In genomic region chr2:12202702-12203101, GRCh38 we compare ENCODE assay signal across 17 cellular contexts.
DNase-seq lines count a peak whose midpoint lies in the region; ATAC-seq, FAIRE-seq and TF ChIP-seq lines count a peak whose summit lies in the region.
"Had no signal": no experiment of that assay in that cellular context is flagged by ENCODE, and none has a peak within 500 bp of the region (broad histone marks: within the 10 kb centered on the region; RNA-seq: fewer than 3 reads in every experiment).

No MANE protein-coding gene starts in this region.

- POLR2A ChIA-PET in BJ (lab: Charles Lee) (interaction anchor here (0.7 kb wide), 1 partner anchor 178 kb away, joined by 5 read pairs; no protein-coding TSS in a partner anchor), K562 (lab: Yijun Ruan, JAX) (no interaction called here)
- POLR2A ChIA-PET in activated CD8-positive, alpha-beta T cell treated with anti-CD3 and anti-CD28 coated beads for 36 hours (lab: Charles Lee), result no interaction called here

- no TSS peak for BruUV-seq in K562 (replicated peaks; lab: Mats Ljungman, UMichigan)

- no peaks in the 10 kb centered on the region for H4K20me1 ChIP-seq in K562 (replicated peaks; ENCODE audit: control insufficient read depth, insufficient read depth, low read length)

- no peaks in the 10 kb centered on the region for H3K79me2 ChIP-seq in K562 (ENCODE audit: control insufficient read depth, insufficient read depth, low read length)

- H3K36me3 Mint-ChIP-seq in activated CD8-positive, alpha-beta T cell treated with anti-CD3 and anti-CD28 coated beads for 36 hours (ENCODE audit: low read depth), result peaks cover 2% of the 10 kb centered on the region

- H3K9ac ChIP-seq in K562 (ENCODE audit: insufficient read depth in 1 of 2, low read depth in 2 of 2, low read length in 2 of 2), result no peak overlapping the region

- TF ChIP-seq RAD21 in K562 (CRISPR knock-in tag; conservative IDR thresholded peaks at IDR 0.05 in 1 of 2, IDR thresholded peaks at IDR 0.05 in 1 of 2), result 0 out of 4 replicates have a peak, but pooled peaks of 1 of the 2 experiments have one; percentile 22

- H3K27ac Mint-ChIP-seq in activated CD8-positive, alpha-beta T cell treated with anti-CD3 and anti-CD28 coated beads for 36 hours, result no peak overlapping the region
- H3K27ac Mint-ChIP-seq: activated T-helper 1 cell treated with anti-CD3 and anti-CD28 coated beads, Interleukin-12 subunit alpha, Interleukin-12 subunit beta, Interleukin-2, Interleukin-4 antibody, amounts not matched to agents 30 ng/mL and 10 ng/mL and 1 ng/mL, durations not matched to agents 14 hours and 24 hours and 36 hours; natural killer cell treated with Interleukin-12 subunit alpha and Interleukin-12 subunit beta and Interleukin-15 and Interleukin-18, amount 100 ng/mL, for 72 hours had no signal

- no peak overlapping the region for H3K4me2 ChIP-seq in K562 (ENCODE audit: insufficient read depth, low read length)

- no peaks in the 10 kb centered on the region for H3K9me1 ChIP-seq in K562 (ENCODE audit: control insufficient read depth, insufficient read depth, low read length)

- no peak for ATAC-seq in K562
- ATAC-seq in left cardiac atrium, result peak; percentile 82 to 85
- ATAC-seq in activated CD8-positive, alpha-beta T cell treated with anti-CD3 and anti-CD28 coated beads for 36 hours, result no peak
- ATAC-seq: natural killer cell treated with Interleukin-12 subunit alpha and Interleukin-12 subunit beta and Interleukin-15 and Interleukin-18, amount 100 ng/mL, for 72 hours; stimulated activated naive CD8-positive, alpha-beta T cell treated with anti-CD3 and anti-CD28 coated beads, Interleukin-15, Interleukin-2, amounts not matched to agents 100 U/mL and 50 U/mL, for 24 hours; upper lobe of right lung had no signal

- peak; percentile 51 for FAIRE-seq in K562 (lab: Jason Lieb, UNC)

- H3K27ac ChIP-seq in K562 (ENCODE audit: extremely low read depth, low read depth, low read length) (no peak overlapping the region), sigmoid colon (peak overlapping the region in 1 of 4 donors; percentile 37)
- H3K27ac ChIP-seq: prostate gland, upper lobe of right lung had no signal

- no peak for TF ChIP-seq EP300 in K562 (IDR thresholded peaks at IDR 0.05; ENCODE audit: low read length)
- TF ChIP-seq EP300 in sigmoid colon (IDR thresholded peaks at IDR 0.05), result no peak

- in situ Hi-C loops in K562 (cut with MboI), result no loop called here

- H3K9me3 ChIP-seq in K562 (replicated peaks; ENCODE audit: control insufficient read depth, insufficient read depth, low read depth, low read length) (no peaks in the 10 kb centered on the region), sigmoid colon (no peaks in the 10 kb centered on the region)
- H3K9me3 ChIP-seq: Caco-2, prostate gland, upper lobe of right lung had no signal

- H3K27me3 Mint-ChIP-seq in activated CD8-positive, alpha-beta T cell treated with anti-CD3 and anti-CD28 coated beads for 36 hours, result no peaks in the 10 kb centered on the region

- DNase-seq in BJ (ENCODE audit: low read depth) (no peak), K562 (ENCODE audit: extremely low read depth in 1 of 4, low spot score in 3 of 4) (peak in 1 of 4 experiments; percentile 14), left cardiac atrium (no peak), sigmoid colon (peak; percentile 73), NOMO-1 treated with dmso at 0.1 percent for 144 hours (lab: John Stamatoyannopoulos, UW; ENCODE audit: unreplicated experiment) (no peak), GOT3 (lab: John Stamatoyannopoulos, UW) (no peak)
- no peak for DNase-seq in activated CD8-positive, alpha-beta T cell treated with anti-CD3 and anti-CD28 coated beads for 36 hours
- no peak for DNase-seq in activated CD4-positive, alpha-beta T cell treated with anti-CD3 and anti-CD28 coated beads, Interleukin-2, amount 50 U/mL, for 1 hour
- DNase-seq: Caco-2; MM.1S; NCI-H1694 treated with DMSO at 0.1 percent for 48 hours; stimulated activated naive CD8-positive, alpha-beta T cell treated with anti-CD3 and anti-CD28 coated beads, Interleukin-15, Interleukin-2, amounts not matched to agents 100 U/mL and 50 U/mL, for 24 hours; upper lobe of right lung had no signal

- no peak overlapping the region for H2AFZ ChIP-seq in K562 (ENCODE audit: low read depth, low read length)

- TF ChIP-seq CTCF in BJ (IDR thresholded peaks at IDR 0.05; ENCODE audit: insufficient read depth, low read depth, low read length), result peak; percentile 23
- no peak for TF ChIP-seq CTCF in K562 (IDR thresholded peaks at IDR 0.05 in 2 of 3, conservative IDR thresholded peaks at IDR 0.05 in 1 of 3; ENCODE audit: insufficient read depth in 2 of 3, low read depth in 1 of 3, low read length in 3 of 3)
- no peak for TF ChIP-seq CTCF in sigmoid colon (IDR thresholded peaks at IDR 0.05)
- TF ChIP-seq CTCF in activated CD8-positive, alpha-beta T cell treated with anti-CD3 and anti-CD28 coated beads for 36 hours (IDR thresholded peaks at IDR 0.05), result no peak

- H3K4me1 ChIP-seq in K562 (replicated peaks in 1 of 2; ENCODE audit: control insufficient read depth in 2 of 2, insufficient read depth in 2 of 2, low read length in 2 of 2) (peaks cover 0 to 4% of the 10 kb centered on the region in 2 experiments; a peak in 2 of 5 replicates), sigmoid colon (peaks cover 0 to 16% (median 7%) of the 10 kb centered on the region in 4 donors)
- H3K4me1 ChIP-seq: Caco-2, prostate gland had no signal

- no peak overlapping the region for H3K4me3 Mint-ChIP-seq in activated CD8-positive, alpha-beta T cell treated with anti-CD3 and anti-CD28 coated beads for 36 hours
- H3K4me3 Mint-ChIP-seq: activated T-helper 1 cell treated with anti-CD3 and anti-CD28 coated beads, Interleukin-12 subunit alpha, Interleukin-12 subunit beta, Interleukin-2, Interleukin-4 antibody, amounts not matched to agents 30 ng/mL and 10 ng/mL and 1 ng/mL, durations not matched to agents 14 hours and 24 hours and 36 hours; natural killer cell treated with Interleukin-12 subunit alpha and Interleukin-12 subunit beta and Interleukin-15 and Interleukin-18, amount 100 ng/mL, for 72 hours had no signal

- H3K9me3 Mint-ChIP-seq in activated CD8-positive, alpha-beta T cell treated with anti-CD3 and anti-CD28 coated beads for 36 hours, result peaks cover 2% of the 10 kb centered on the region

- H3K27me3 ChIP-seq in BJ (ENCODE audit: control insufficient read depth, insufficient read depth, low read length) (peaks cover 1% of the 10 kb centered on the region), K562 (ENCODE audit: control insufficient read depth in 2 of 2, insufficient read depth in 2 of 2, low read length in 2 of 2) (no peaks in the 10 kb centered on the region), sigmoid colon (no peaks in the 10 kb centered on the region)
- H3K27me3 ChIP-seq: upper lobe of right lung had no signal

- H3K4me1 Mint-ChIP-seq in activated CD8-positive, alpha-beta T cell treated with anti-CD3 and anti-CD28 coated beads for 36 hours (ENCODE audit: low read depth), result no peaks in the 10 kb centered on the region

- intact Hi-C loops in K562 (cut with micrococcal nuclease), result no loop called here
- intact Hi-C loops in left cardiac atrium (cut with DNase I), result no loop called here
- intact Hi-C loops in sigmoid colon (cut with DNase I), result no loop called here
- intact Hi-C loops in activated CD8-positive, alpha-beta T cell treated with anti-CD3 and anti-CD28 coated beads for 36 hours (cut with micrococcal nuclease), result no loop called here

- H3K4me3 ChIP-seq in BJ (ENCODE audit: low read depth, low read length) (no peak overlapping the region), K562 (no peak overlapping the region), sigmoid colon (no peak overlapping the region)
- H3K4me3 ChIP-seq: lung, prostate gland, upper lobe of right lung had no signal

- CTCF ChIA-PET in BJ (lab: Yijun Ruan, JAX) (interaction anchor here (1.2 kb wide), 2 partner anchors 10 to 12 kb away, joined by 3 read pairs; no protein-coding TSS in a partner anchor), K562 (lab: Yijun Ruan, JAX; ENCODE audit: low intra/inter-chr PET ratio) (no interaction called here)
- CTCF ChIA-PET in activated CD8-positive, alpha-beta T cell treated with anti-CD3 and anti-CD28 coated beads for 36 hours (lab: Charles Lee), result interaction anchor here (1.0 kb wide), 1 partner anchor 728 kb away, joined by 3 read pairs; no protein-coding TSS in a partner anchor

- no peak for TF ChIP-seq POLR2A in K562 (conservative IDR thresholded peaks at IDR 0.05)
- no peak for TF ChIP-seq POLR2A in sigmoid colon (IDR thresholded peaks at IDR 0.05)

- 35% methylated on average over 4 of the region's 5 CpGs for WGBS in K562 (ENCODE audit: insufficient coverage, low coverage, missing lambda C conversion rate)
- 77 to 81% methylated on average over 5 of the region's 5 CpGs for WGBS in sigmoid colon, 2 donors

- H3K36me3 ChIP-seq in BJ (ENCODE audit: control insufficient read depth, insufficient read depth, low read length), result no peaks in the 10 kb centered on the region
- H3K36me3 ChIP-seq in K562 (ENCODE audit: control insufficient read depth, insufficient read depth, low read length), result no peaks in the 10 kb centered on the region
- H3K36me3 ChIP-seq in sigmoid colon, result no peaks in the 10 kb centered on the region
- H3K36me3 ChIP-seq: prostate gland, upper lobe of right lung had no signal

TF ChIP-seq in K562, 482 proteins besides CTCF, POLR2A, EP300 and RAD21 (continues in another document):
- TF ChIP-seq ZBTB9 (CRISPR knock-in tag; IDR thresholded peaks at IDR 0.05), result no peak
- TF ChIP-seq ZBTB5 (IDR thresholded peaks at IDR 0.05), result no peak

Comparison
In these comparisons a context has a peak if more than half of its experiments do, and no peak if none do; other contexts are left out.
1. ATAC-seq: peak in left cardiac atrium (2 of 2); none in K562 (single experiment) and activated CD8-positive, alpha-beta T cell treated with anti-CD3 and anti-CD28 coated beads for 36 hours (single experiment).